Comparison of ENCODE assay signal across 8 cellular contexts in the genomic region with DNA sequence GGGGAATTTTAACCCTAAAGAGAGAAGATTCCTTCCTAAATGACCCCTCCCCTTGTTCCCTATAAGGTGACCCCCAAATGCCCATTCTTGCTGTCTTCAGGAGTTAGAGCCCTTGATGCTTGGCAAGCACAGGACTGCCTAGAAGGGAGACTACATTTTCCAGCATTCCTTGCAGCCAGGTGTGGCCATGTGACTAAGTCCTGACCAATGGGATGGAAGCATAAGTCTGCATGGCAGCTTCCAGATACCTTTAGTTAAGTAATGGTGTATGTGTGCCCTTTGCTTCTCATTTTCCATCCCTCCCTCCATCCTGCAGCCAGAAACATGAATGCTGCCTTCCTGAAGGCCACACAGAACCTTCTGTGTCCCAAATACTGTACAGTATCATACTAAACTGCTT. TPM values are rescaled to one million over a fixed set of nuclear protein-coding genes. Genes with fewer than 3 reads are reported as not detected.
DNase-seq lines count a peak whose midpoint lies in the region; ATAC-seq, FAIRE-seq and TF ChIP-seq lines count a peak whose summit lies in the region.

No MANE protein-coding gene starts in this region.

- H3K27ac Mint-ChIP-seq in type B pancreatic cell = peak overlapping the region; percentile 71

- ATAC-seq in HG03439 (IDR thresholded peaks at IDR 0.05; ENCODE audit: unreplicated experiment) = no peak
- ATAC-seq in GM21529 (IDR thresholded peaks at IDR 0.05; ENCODE audit: unreplicated experiment) = no peak
- no peak for ATAC-seq in GM18858 (IDR thresholded peaks at IDR 0.05; ENCODE audit: unreplicated experiment)

- H3K27me3 Mint-ChIP-seq in type B pancreatic cell = peaks cover 5% of the 10 kb centered on the region

- no peaks in the 10 kb centered on the region for H3K4me1 Mint-ChIP-seq in type B pancreatic cell (ENCODE audit: unreplicated experiment)

- no peaks in the 10 kb centered on the region for H3K9me3 Mint-ChIP-seq in type B pancreatic cell

- H3K4me3 ChIP-seq in brain microvascular endothelial cell (ENCODE audit: low read depth, low read length) = no peak overlapping the region

- FAIRE-seq in GM18507 (lab: Jason Lieb, UNC) = peak; percentile 60

- in situ Hi-C loops in brain microvascular endothelial cell (cut with HindIII; ENCODE audit: low pct_ligation_motif_present, low sequenced_read_pairs) = no loop called here

- TF ChIP-seq CTCF in brain microvascular endothelial cell (IDR thresholded peaks at IDR 0.05; ENCODE audit: low read depth, low read length, missing control alignments) (no peak), type B pancreatic cell (conservative IDR thresholded peaks at IDR 0.05) (no peak)

- DNase-seq in A172 (ENCODE audit: low spot score) (peak; percentile 55), GM18507 (ENCODE audit: extremely low spot score, insufficient read length, low read depth) (no peak), NCI-H146 treated with DMSO at 0.1 percent for 48 hours (lab: John Stamatoyannopoulos, UW; ENCODE audit: unreplicated experiment) (peak; percentile 4), brain microvascular endothelial cell (peak; percentile 11), type B pancreatic cell (ENCODE audit: extremely low spot score, unreplicated experiment) (no peak)

- H3K27me3 ChIP-seq in brain microvascular endothelial cell (replicated peaks) = no peaks in the 10 kb centered on the region

- peak overlapping the region; percentile 49 for H3K4me3 Mint-ChIP-seq in type B pancreatic cell

- H3K36me3 ChIP-seq in brain microvascular endothelial cell (replicated peaks) = no peaks in the 10 kb centered on the region

- no peak overlapping the region for H3K27ac ChIP-seq in brain microvascular endothelial cell

- H3K36me3 Mint-ChIP-seq in type B pancreatic cell = no peaks in the 10 kb centered on the region

RNA-seq across cellular contexts. Expression of a gene that starts 5.5 kb away (rescaled TPM):
- 8.3 and 9.7 TPM in 2 replicates for total RNA-seq in A172 (2014; rRNA removed; shearing (Covaris generic))
- total RNA-seq in type B pancreatic cell (ENCODE audit: low replicate concordance) = 1.8 and 1.9 TPM in 2 replicates

RNA-seq across cellular contexts. Expression of a gene that starts 44.2 kb away (rescaled TPM):
- 445 and 560 TPM in 2 replicates for total RNA-seq in A172 (2014; rRNA removed; shearing (Covaris generic))
- total RNA-seq in type B pancreatic cell (ENCODE audit: low replicate concordance) = 193 and 287 TPM in 2 replicates

Comparison
In these comparisons a context has a peak if more than half of its experiments do, and no peak if none do; other contexts are left out.
1. DNase-seq: peak in A172 (single experiment), NCI-H146 treated with DMSO at 0.1 percent for 48 hours (single experiment) and brain microvascular endothelial cell (single experiment); none in GM18507 (single experiment) and type B pancreatic cell (single experiment).